In genomic region chr6:16741112-16742016, GRCh38 we compare ENCODE assay signal across 8 cellular contexts. TPM values are rescaled to one million over a fixed set of nuclear protein-coding genes. Genes with fewer than 3 reads are reported as not detected.
DNase-seq lines count a peak whose midpoint lies in the region; ATAC-seq and TF ChIP-seq lines count a peak whose summit lies in the region.

No MANE protein-coding gene starts in this region.

- H3K4me1 ChIP-seq in right atrium auricular region (peaks cover 0 to 64% of the 10 kb centered on the region in 2 donors), urinary bladder (ENCODE audit: insufficient read depth) (peaks cover 5% of the 10 kb centered on the region)

- CTCF ChIA-PET in T-cell (lab: Charles Lee), result no interaction called here

- POLR2A ChIA-PET in T-cell (lab: Charles Lee), result interaction anchor here in 1 of 2 donors (0.7 kb wide), 1 partner anchor 16 kb away, joined by 3 read pairs; no protein-coding TSS in a partner anchor

- peak in 3 of 4 experiments; percentile 27 to 53 (median 52) for ATAC-seq in T-cell (replicated peaks in 1 of 4)

- H3K27ac Mint-ChIP-seq in T-cell, result peak overlapping the region; percentile 5 to 53

- peaks cover 34 to 82% (median 74%) of the 10 kb centered on the region in 3 donors for H3K4me1 Mint-ChIP-seq in T-cell

- TF ChIP-seq CTCF in AG09309 (IDR thresholded peaks at IDR 0.05; ENCODE audit: control insufficient read depth, insufficient read depth, low read depth, low read length, missing control alignments), result no peak
- no peak for TF ChIP-seq CTCF in right atrium auricular region (IDR thresholded peaks at IDR 0.05)

- peaks cover 28% of the 10 kb centered on the region for H3K36me3 Mint-ChIP-seq in T-cell

- H3K9me3 ChIP-seq in right atrium auricular region, result no peaks in the 10 kb centered on the region

- 22% methylated on average over 8 of the region's 8 CpGs for WGBS in urinary bladder

- no peaks in the 10 kb centered on the region for H3K27me3 ChIP-seq in right atrium auricular region

- no peaks in the 10 kb centered on the region for H3K36me3 ChIP-seq in right atrium auricular region
- H3K36me3 ChIP-seq in urinary bladder (ENCODE audit: insufficient read depth), result no peaks in the 10 kb centered on the region

- H3K27ac ChIP-seq in right atrium auricular region (peak overlapping the region; percentile 44 to 61), urinary bladder (ENCODE audit: low read depth) (peak overlapping the region; percentile 18)

- H3K4me3 Mint-ChIP-seq in T-cell, result no peak overlapping the region

- peak; percentile 94 for DNase-seq in AG09309 (ENCODE audit: low read depth)
- DNase-seq in HCEC 1CT, result peak; percentile 97
- DNase-seq in T-cell, result no peak
- DNase-seq in right atrium auricular region (ENCODE audit: low spot score), result no peak
- no peak for DNase-seq in effector CD4-positive, alpha-beta T cell
- DNase-seq in NCI-H748 (lab: John Stamatoyannopoulos, UW; ENCODE audit: unreplicated experiment), result no peak
- no peak for DNase-seq in NCI-H146 (lab: John Stamatoyannopoulos, UW)

- no peaks in the 10 kb centered on the region for H3K9me3 Mint-ChIP-seq in T-cell

- no peaks in the 10 kb centered on the region for H3K27me3 Mint-ChIP-seq in T-cell

- no peak overlapping the region for H3K4me3 ChIP-seq in AG09309 (ENCODE audit: control insufficient read depth, low read depth, low read length)
- no peak overlapping the region for H3K4me3 ChIP-seq in right atrium auricular region
- no peak overlapping the region for H3K4me3 ChIP-seq in urinary bladder (ENCODE audit: low read depth, low read length)

RNA-seq across cellular contexts. Expression of gene ATXN1, which starts 19.9 kb away (rescaled TPM):
- total RNA-seq in T-cell, result 100 to 1,000 TPM in 1 of 5 donors, 10 to 100 TPM in 4; 65.1 to 101 (median 77.5) TPM
- 10 to 100 TPM; 41.8 to 62.0 TPM for total RNA-seq in right atrium auricular region
- total RNA-seq in urinary bladder, result 137 TPM
- 15.8 TPM for polyA plus RNA-seq in urinary bladder

Comparison
In these comparisons a context has a peak if more than half of its experiments do, and no peak if none do; other contexts are left out.
1. DNase-seq: peak in AG09309 (single experiment) and HCEC 1CT (single experiment); none in T-cell (0 of 34), right atrium auricular region (single experiment), effector CD4-positive, alpha-beta T cell (single experiment), NCI-H748 (single experiment) and NCI-H146 (single experiment).